25 cellular contexts compared by ENCODE assay signal in genomic region chr3:55523471-55523870, GRCh38. TPM values are rescaled to one million over a fixed set of nuclear protein-coding genes. Genes with fewer than 3 reads are reported as not detected.
"Had no signal": no experiment of that assay in that cellular context is flagged by ENCODE, and none has a peak within 500 bp of the region (broad histone marks: within the 10 kb centered on the region; RNA-seq: fewer than 3 reads in every experiment).

No MANE protein-coding gene starts in this region.

- H3K27ac ChIP-seq: heart left ventricle, hepatocyte, lower lobe of right lung, prostate gland, sigmoid colon, testis, tibial nerve, upper lobe of left lung, uterus had no signal

- H3K36me3 Mint-ChIP-seq: natural killer cell treated with Interleukin-12 subunit alpha and Interleukin-12 subunit beta and Interleukin-15 and Interleukin-18, amount 100 ng/mL, for 72 hours; stimulated activated memory B cell treated with anti-CD40 and anti-IgM and Interleukin-4, amounts not matched to agents 10 μg/mL and 1 μg/mL and 100 μg/mL, for 72 hours had no signal

- H3K4me3 ChIP-seq: heart left ventricle, hepatocyte, lower lobe of right lung, prostate gland, sigmoid colon, testis, tibial nerve, upper lobe of left lung, uterus had no signal

- DNase-seq: cerebellar nuclear complex; cortex of kidney; effector memory CD8-positive, alpha-beta T cell; heart left ventricle; kidney glomerular epithelial cell; left ventricle myocardium superior; lower lobe of right lung; nucleus accumbens; right cardiac atrium; sigmoid colon; stimulated activated CD4-positive, alpha-beta T cell treated with anti-CD3 and anti-CD28 coated beads, Interleukin-2, amount 100 ng/mL, for 24 hours; stimulated activated CD4-positive, alpha-beta T cell treated with anti-CD3 and anti-CD28 coated beads, Interleukin-4, amount 100 ng/mL, for 24 hours; stimulated activated naive CD8-positive, alpha-beta T cell treated with anti-CD3 and anti-CD28 coated beads, Interleukin-15, Interleukin-2, amounts not matched to agents 100 U/mL and 50 U/mL, for 24 hours; substantia nigra; testis; upper lobe of left lung; uterus had no signal

- H3K27ac Mint-ChIP-seq: effector memory CD8-positive, alpha-beta T cell; natural killer cell treated with Interleukin-12 subunit alpha and Interleukin-12 subunit beta and Interleukin-15 and Interleukin-18, amount 100 ng/mL, for 72 hours; stimulated activated memory B cell treated with anti-CD40 and anti-IgM and Interleukin-4, amounts not matched to agents 10 μg/mL and 1 μg/mL and 100 μg/mL, for 72 hours had no signal

- FAIRE-seq: endometrium, frontal cortex, islet of Langerhans had no signal

- H3K4me3 Mint-ChIP-seq: effector memory CD8-positive, alpha-beta T cell; natural killer cell treated with Interleukin-12 subunit alpha and Interleukin-12 subunit beta and Interleukin-15 and Interleukin-18, amount 100 ng/mL, for 72 hours; stimulated activated memory B cell treated with anti-CD40 and anti-IgM and Interleukin-4, amounts not matched to agents 10 μg/mL and 1 μg/mL and 100 μg/mL, for 72 hours had no signal

- H3K36me3 ChIP-seq: heart left ventricle, lower lobe of right lung, prostate gland, sigmoid colon, tibial nerve, upper lobe of left lung, uterus had no signal

- H3K9me3 Mint-ChIP-seq: stimulated activated memory B cell treated with anti-CD40 and anti-IgM and Interleukin-4, amounts not matched to agents 10 μg/mL and 1 μg/mL and 100 μg/mL, for 72 hours had no signal

- H3K9me3 ChIP-seq: heart left ventricle, lower lobe of right lung, prostate gland, sigmoid colon, testis, tibial nerve, upper lobe of left lung, uterus had no signal

- H3K27me3 Mint-ChIP-seq: effector memory CD8-positive, alpha-beta T cell; natural killer cell treated with Interleukin-12 subunit alpha and Interleukin-12 subunit beta and Interleukin-15 and Interleukin-18, amount 100 ng/mL, for 72 hours had no signal

- H3K79me2 ChIP-seq: hepatocyte had no signal

- H3K4me2 ChIP-seq: hepatocyte had no signal

- H2AFZ ChIP-seq: hepatocyte had no signal

- H3K27me3 ChIP-seq: hepatocyte, sigmoid colon, testis, tibial nerve, upper lobe of left lung, uterus had no signal

- H3K4me1 Mint-ChIP-seq: stimulated activated memory B cell treated with anti-CD40 and anti-IgM and Interleukin-4, amounts not matched to agents 10 μg/mL and 1 μg/mL and 100 μg/mL, for 72 hours had no signal

- H3K4me1 ChIP-seq: heart left ventricle, lower lobe of right lung, prostate gland, testis, upper lobe of left lung, uterus had no signal

RNA-seq across cellular contexts. Expression of gene WNT5A, which starts 36.4 kb away (rescaled TPM):
- total RNA-seq: natural killer cell treated with Interleukin-12 subunit alpha and Interleukin-12 subunit beta and Interleukin-15 and Interleukin-18, amount 100 ng/mL, for 72 hours had no signal
